Comparison of ENCODE assay signal across 7 cellular contexts in genomic region chr1:153881764-153882163, GRCh38. TPM values are rescaled to one million over a fixed set of nuclear protein-coding genes. Genes with fewer than 3 reads are reported as not detected.
DNase-seq lines count a peak whose midpoint lies in the region; TF ChIP-seq lines count a peak whose summit lies in the region.

No MANE protein-coding gene starts in this region.

- no peaks in the 10 kb centered on the region for H3K27me3 ChIP-seq in HUES64 (ENCODE audit: insufficient read depth, low read length)
- H3K27me3 ChIP-seq in colonic mucosa: no peaks in the 10 kb centered on the region
- H3K27me3 ChIP-seq in Peyer's patch: no peaks in the 10 kb centered on the region

- WGBS in HUES64: 66% methylated on average over 9 of the region's 9 CpGs

- DNase-seq in NCI-H748 (lab: John Stamatoyannopoulos, UW; ENCODE audit: unreplicated experiment) (peak; percentile 95), fibroblast of the aortic adventitia (ENCODE audit: low read depth) (peak; percentile 55), smooth muscle cell of the brain vasculature (ENCODE audit: low read depth, low spot score) (peak; percentile 31), colonic mucosa (no peak), SIG-M5 treated with dmso at 0.1 percent for 504 hours (lab: John Stamatoyannopoulos, UW; ENCODE audit: unreplicated experiment) (no peak), Peyer's patch (no peak)

- H3K4me1 ChIP-seq in HUES64 (ENCODE audit: insufficient read depth, low read length) (peaks cover 22% of the 10 kb centered on the region), colonic mucosa (peaks cover 7% of the 10 kb centered on the region), Peyer's patch (peaks cover 0 to 33% (median 4%) of the 10 kb centered on the region in 4 donors)

- H3K9ac ChIP-seq in HUES64 (ENCODE audit: low read depth, low read length) (0 out of 2 replicates have a peak overlapping the region, but pooled peaks have one; percentile 4), colonic mucosa (ENCODE audit: low read depth in 2 of 2, low read length in 2 of 2) (peak overlapping the region in 1 of 2 donors; percentile 9)

- H3K4me3 ChIP-seq in HUES64 (ENCODE audit: low read length): no peak overlapping the region
- H3K4me3 ChIP-seq in fibroblast of the aortic adventitia (ENCODE audit: low read depth, low read length): peak overlapping the region; percentile 49
- no peak overlapping the region for H3K4me3 ChIP-seq in colonic mucosa
- H3K4me3 ChIP-seq in Peyer's patch: no peak overlapping the region

- intact Hi-C loops in colonic mucosa (cut with DNase I): no loop called here

- no peak for TF ChIP-seq POLR2A in Peyer's patch (IDR thresholded peaks at IDR 0.05)

- H3K27ac ChIP-seq in HUES64 (ENCODE audit: low read depth, low read length) (no peak overlapping the region; the same call in 1 of the 2 replicates), colonic mucosa (no peak overlapping the region), Peyer's patch (no peak overlapping the region)

- no peaks in the 10 kb centered on the region for H3K9me3 ChIP-seq in HUES64 (ENCODE audit: insufficient read depth, low read depth, low read length)
- H3K9me3 ChIP-seq in colonic mucosa: no peaks in the 10 kb centered on the region
- H3K9me3 ChIP-seq in Peyer's patch: no peaks in the 10 kb centered on the region

- TF ChIP-seq CTCF in fibroblast of the aortic adventitia (IDR thresholded peaks at IDR 0.05; ENCODE audit: insufficient read depth, low read length) (no peak), colonic mucosa (IDR thresholded peaks at IDR 0.05) (no peak), Peyer's patch (IDR thresholded peaks at IDR 0.05) (no peak)

- H3K36me3 ChIP-seq in HUES64 (ENCODE audit: insufficient read depth, low read length) (0 out of 2 replicates have a peak, but pooled peaks cover 6% of the 10 kb centered on the region), colonic mucosa (no peaks in the 10 kb centered on the region), Peyer's patch (no peaks in the 10 kb centered on the region)

RNA-seq across cellular contexts. Expression of gene GATAD2B, which starts 41.0 kb away (rescaled TPM):
- polyA plus RNA-seq in HUES64 (2013, experiment 1 of 2): 13.0 TPM
- polyA plus RNA-seq in HUES64 (2013, experiment 2 of 2): 14.2 TPM
- total RNA-seq in fibroblast of the aortic adventitia (ENCODE audit: low replicate concordance) (8.0 and 11.3 TPM in 2 replicates), colonic mucosa (10 to 100 TPM; 32.5 to 36.5 TPM), Peyer's patch (10 to 100 TPM; 22.3 to 65.2 (median 24.7) TPM)

Comparison
In these comparisons a context has a peak if more than half of its experiments do, and no peak if none do; other contexts are left out.
1. DNase-seq: peak in NCI-H748 (single experiment), fibroblast of the aortic adventitia (single experiment) and smooth muscle cell of the brain vasculature (single experiment); none in colonic mucosa (single experiment), SIG-M5 treated with dmso at 0.1 percent for 504 hours (single experiment) and Peyer's patch (0 of 3).